In the genomic region with DNA sequence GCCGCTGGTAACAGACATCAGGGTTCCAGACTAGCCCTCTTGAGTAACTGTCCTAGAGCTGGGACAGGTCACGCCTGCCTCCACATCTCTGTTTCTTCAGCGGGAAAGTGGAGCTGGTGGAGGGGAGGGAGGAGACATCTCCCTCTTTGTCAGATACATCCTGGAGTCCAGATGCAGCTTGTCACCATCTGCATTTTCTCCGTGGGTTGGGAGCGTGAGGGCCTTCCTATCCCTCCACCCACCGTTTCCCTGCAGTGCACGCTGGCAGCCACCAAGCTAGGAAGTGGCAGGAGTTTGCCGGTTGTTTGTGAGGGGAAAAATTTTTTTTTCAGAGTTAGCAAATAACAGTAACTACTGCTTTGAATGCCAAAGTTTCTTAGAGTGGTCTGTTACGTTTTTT, we compare ENCODE assay signal across 25 cellular contexts. TPM values are rescaled to one million over a fixed set of nuclear protein-coding genes. Genes with fewer than 3 reads are reported as not detected.
A peak's percentile ranks its signal among the peaks of the same experiment; 100 is the strongest.
DNase-seq lines count a peak whose midpoint lies in the region; ATAC-seq and TF ChIP-seq lines count a peak whose summit lies in the region.
"Had no signal": no experiment of that assay in that cellular context is flagged by ENCODE, and none has a peak within 500 bp of the region (broad histone marks: within the 10 kb centered on the region; RNA-seq: fewer than 3 reads in every experiment).

No MANE protein-coding gene starts in this region.

- peak overlapping the region in 3 of 5 donors; percentile 16 to 46 (median 30) for H3K4me3 ChIP-seq in subcutaneous abdominal adipose tissue (ENCODE audit: low read depth in 1 of 5, low read length in 5 of 5)
- H3K4me3 ChIP-seq: BLaER1, GM12878 had no signal

- no peak for TF ChIP-seq CTCF in endothelial cell (IDR thresholded peaks at IDR 0.05; ENCODE audit: unreplicated experiment)

- no peak overlapping the region for H3K27ac ChIP-seq in subcutaneous abdominal adipose tissue (ENCODE audit: low read depth, low read length)
- H3K27ac ChIP-seq: BLaER1 had no signal

- H3K27me3 ChIP-seq in subcutaneous abdominal adipose tissue (ENCODE audit: control insufficient read depth in 5 of 5, insufficient read depth in 4 of 5, low read length in 5 of 5), result no peaks in the 10 kb centered on the region
- H3K27me3 ChIP-seq: BE2C, BLaER1 had no signal

- no peak overlapping the region for H3K27ac Mint-ChIP-seq in endothelial cell (ENCODE audit: unreplicated experiment)
- no peak overlapping the region for H3K27ac Mint-ChIP-seq in activated naive CD8-positive, alpha-beta T cell treated with anti-CD3 and anti-CD28 coated beads, Interleukin-2, amount 50 U/mL, for 24 hours
- H3K27ac Mint-ChIP-seq: CD4-positive, alpha-beta memory T cell; CD4-positive, CD25-positive, alpha-beta regulatory T cell; CD8-positive, alpha-beta memory T cell had no signal

- intact Hi-C loops in Right ventricle myocardium superior (cut with DNase I), result no loop called here

- peaks cover 0 to 70% (median 46%) of the 10 kb centered on the region in 5 donors for H3K9me3 ChIP-seq in subcutaneous abdominal adipose tissue (ENCODE audit: control insufficient read depth in 5 of 5, low read length in 5 of 5)

- peaks cover 0 to 5% (median 0%) of the 10 kb centered on the region in 5 donors for H3K4me1 ChIP-seq in subcutaneous abdominal adipose tissue (ENCODE audit: control insufficient read depth in 5 of 5, insufficient read depth in 5 of 5, low read length in 5 of 5)
- H3K4me1 ChIP-seq: BE2C, BLaER1 had no signal

- ATAC-seq in activated naive CD8-positive, alpha-beta T cell treated with anti-CD3 and anti-CD28 coated beads, Interleukin-2, amount 50 U/mL, for 24 hours, result no peak
- ATAC-seq in Right ventricle myocardium superior (ENCODE audit: poor library complexity), result no peak
- ATAC-seq: GM12878 had no signal

- H3K9ac ChIP-seq in subcutaneous abdominal adipose tissue (ENCODE audit: low read length in 5 of 5), result no peak overlapping the region
- H3K9ac ChIP-seq: BLaER1 had no signal

- H3K9me3 Mint-ChIP-seq in endothelial cell (ENCODE audit: unreplicated experiment), result peaks cover 30% of the 10 kb centered on the region
- peaks cover 43% of the 10 kb centered on the region for H3K9me3 Mint-ChIP-seq in activated naive CD8-positive, alpha-beta T cell treated with anti-CD3 and anti-CD28 coated beads, Interleukin-2, amount 50 U/mL, for 24 hours

- H3K36me3 ChIP-seq in subcutaneous abdominal adipose tissue (ENCODE audit: control insufficient read depth in 5 of 5, insufficient read depth in 5 of 5, low read length in 5 of 5), result peaks cover 9 to 48% (median 45%) of the 10 kb centered on the region in 5 donors

- H3K36me3 Mint-ChIP-seq in endothelial cell (ENCODE audit: low read depth, unreplicated experiment), result peaks cover 73% of the 10 kb centered on the region
- H3K36me3 Mint-ChIP-seq in activated naive CD8-positive, alpha-beta T cell treated with anti-CD3 and anti-CD28 coated beads, Interleukin-2, amount 50 U/mL, for 24 hours (ENCODE audit: low read depth), result peaks cover 72% of the 10 kb centered on the region

- peaks cover 18% of the 10 kb centered on the region for H3K27me3 Mint-ChIP-seq in endothelial cell (ENCODE audit: unreplicated experiment)
- H3K27me3 Mint-ChIP-seq in activated naive CD8-positive, alpha-beta T cell treated with anti-CD3 and anti-CD28 coated beads, Interleukin-2, amount 50 U/mL, for 24 hours, result no peaks in the 10 kb centered on the region
- H3K27me3 Mint-ChIP-seq: CD4-positive, alpha-beta memory T cell; CD4-positive, CD25-positive, alpha-beta regulatory T cell; CD8-positive, alpha-beta memory T cell had no signal

- H3K4me1 Mint-ChIP-seq in endothelial cell (ENCODE audit: unreplicated experiment), result peaks cover 9% of the 10 kb centered on the region
- no peaks in the 10 kb centered on the region for H3K4me1 Mint-ChIP-seq in activated naive CD8-positive, alpha-beta T cell treated with anti-CD3 and anti-CD28 coated beads, Interleukin-2, amount 50 U/mL, for 24 hours
- H3K4me1 Mint-ChIP-seq: CD14-positive monocyte had no signal

- peak overlapping the region; percentile 81 for H3K4me3 Mint-ChIP-seq in endothelial cell (ENCODE audit: unreplicated experiment)
- H3K4me3 Mint-ChIP-seq in activated naive CD8-positive, alpha-beta T cell treated with anti-CD3 and anti-CD28 coated beads, Interleukin-2, amount 50 U/mL, for 24 hours, result no peak overlapping the region
- H3K4me3 Mint-ChIP-seq: CD14-positive monocyte; CD4-positive, alpha-beta memory T cell; CD4-positive, CD25-positive, alpha-beta regulatory T cell; CD8-positive, alpha-beta memory T cell had no signal

- DNase-seq in endothelial cell (ENCODE audit: low spot score) (no peak), left kidney (ENCODE audit: low read depth, low spot score) (peak; percentile 14), Right ventricle myocardium superior (no peak)
- DNase-seq in activated naive CD8-positive, alpha-beta T cell treated with anti-CD3 and anti-CD28 coated beads, Interleukin-2, amount 50 U/mL, for 24 hours, result no peak
- DNase-seq: 8988T; ACHN; BE2C; C1 segment of cervical spinal cord; CD4-positive, alpha-beta memory T cell; CD4-positive, CD25-positive, alpha-beta regulatory T cell; CD8-positive, alpha-beta memory T cell; COR-L47; DMS 273 treated with DMSO at 0.1 percent for 48 hours; DMS153; DMS53; DMS79; DND-41; EL; GDM1 had no signal

RNA-seq across cellular contexts. Expression of a gene that starts 20.0 kb away (rescaled TPM):
- total RNA-seq in endothelial cell (ENCODE audit: unreplicated experiment) (0.54 TPM), Right ventricle myocardium superior (not detected)
- total RNA-seq: CD4-positive, alpha-beta memory T cell; CD4-positive, CD25-positive, alpha-beta regulatory T cell; CD8-positive, alpha-beta memory T cell; Daoy had no signal

RNA-seq across cellular contexts. Expression of a gene that starts 27.9 kb away (rescaled TPM):
- 29.6 TPM for total RNA-seq in endothelial cell (ENCODE audit: unreplicated experiment)
- 6.6 TPM for total RNA-seq in Right ventricle myocardium superior

RNA-seq across cellular contexts. Expression of a gene that starts 48.6 kb away (rescaled TPM):
- not detected for total RNA-seq in endothelial cell (ENCODE audit: unreplicated experiment)
- 5.6 TPM for total RNA-seq in Right ventricle myocardium superior
- total RNA-seq: G401, GM12878 had no signal

RNA-seq across cellular contexts. Expression of a gene that starts 55.7 kb away (rescaled TPM):
- total RNA-seq in endothelial cell (ENCODE audit: unreplicated experiment), result 5.7 TPM
- 2.6 TPM for total RNA-seq in Right ventricle myocardium superior
